In genomic region chr4:106473515-106473914, GRCh38 we compare ENCODE assay signal across 24 cellular contexts.
"Had no signal": no experiment of that assay in that cellular context is flagged by ENCODE, and none has a peak within 500 bp of the region (broad histone marks: within the 10 kb centered on the region; RNA-seq: fewer than 3 reads in every experiment).

No MANE protein-coding gene starts in this region.

- H3K4me1 Mint-ChIP-seq: activated CD4-positive, alpha-beta T cell treated with anti-CD3 and anti-CD28 coated beads, Interleukin-2, amount 10 ng/mL, durations not matched to agents 7 days and 5 days; brain; T-helper 17 cell; WTC11 had no signal

- H3K27me3 ChIP-seq: cardiac muscle cell had no signal

- FAIRE-seq: astrocyte had no signal

- DNase-seq: activated CD4-positive, alpha-beta memory T cell treated with anti-CD3 and anti-CD28 coated beads for 36 hours; activated CD4-positive, alpha-beta T cell treated with anti-CD3 and anti-CD28 coated beads, Interleukin-2, amount 10 ng/mL, durations not matched to agents 7 days and 5 days; activated CD4-positive, CD25-positive, alpha-beta regulatory T cell treated with anti-CD3 and anti-CD28 coated beads, Interleukin-2, amount 50 U/mL, for 72 hours; activated CD8-positive, alpha-beta memory T cell treated with anti-CD3 and anti-CD28 coated beads, Interleukin-2, amount 50 U/mL, for 4 hours; activated effector memory CD4-positive, alpha-beta T cell treated with anti-CD3 and anti-CD28 coated beads, Interleukin-2, amount 50 U/mL, for 16 hours; activated naive CD4-positive, alpha-beta T cell treated with Interleukin-2 at 50 U/mL for 16 hours; amygdala; Karpas-422; MM.1S; NCI-H1105; NCI-H1436; NCI-H1694 treated with DMSO at 0.1 percent for 48 hours; NCI-H2081; NCI-H510A treated with DMSO at 0.1 percent for 48 hours; NCI-H69; SIG-M5; T-helper 17 cell; T-helper 9 cell had no signal

- H3K27me3 Mint-ChIP-seq: activated CD4-positive, alpha-beta T cell treated with anti-CD3 and anti-CD28 coated beads, Interleukin-2, amount 10 ng/mL, durations not matched to agents 7 days and 5 days; T-helper 17 cell had no signal

- H3K27ac Mint-ChIP-seq: activated CD4-positive, alpha-beta memory T cell treated with anti-CD3 and anti-CD28 coated beads for 36 hours; activated CD4-positive, alpha-beta T cell treated with anti-CD3 and anti-CD28 coated beads, Interleukin-2, amount 10 ng/mL, durations not matched to agents 7 days and 5 days; activated T-helper 1 cell treated with anti-CD3 and anti-CD28 coated beads, Interleukin-12 subunit alpha, Interleukin-12 subunit beta, Interleukin-2, Interleukin-4 antibody, amounts not matched to agents 30 ng/mL and 10 ng/mL and 1 ng/mL, durations not matched to agents 14 hours and 24 hours and 36 hours; brain; T-helper 17 cell; WTC11 had no signal

- H3K4me3 Mint-ChIP-seq: activated CD4-positive, alpha-beta memory T cell treated with anti-CD3 and anti-CD28 coated beads for 36 hours; activated CD4-positive, alpha-beta T cell treated with anti-CD3 and anti-CD28 coated beads, Interleukin-2, amount 10 ng/mL, durations not matched to agents 7 days and 5 days; activated naive CD8-positive, alpha-beta T cell; activated T-helper 1 cell treated with anti-CD3 and anti-CD28 coated beads, Interleukin-12 subunit alpha, Interleukin-12 subunit beta, Interleukin-2, Interleukin-4 antibody, amounts not matched to agents 30 ng/mL and 10 ng/mL and 1 ng/mL, durations not matched to agents 14 hours and 24 hours and 36 hours; brain; T-helper 17 cell; WTC11 had no signal

- H3K36me3 ChIP-seq: cardiac muscle cell had no signal

- H3K36me3 Mint-ChIP-seq: activated CD4-positive, alpha-beta memory T cell treated with anti-CD3 and anti-CD28 coated beads for 36 hours; activated naive CD8-positive, alpha-beta T cell; brain; WTC11 had no signal

- ATAC-seq: T-helper 17 cell, WTC11 had no signal

- H3K4me3 ChIP-seq: cardiac muscle cell had no signal

- H3K9me3 Mint-ChIP-seq: activated CD4-positive, alpha-beta memory T cell treated with anti-CD3 and anti-CD28 coated beads for 36 hours; activated CD4-positive, alpha-beta T cell treated with anti-CD3 and anti-CD28 coated beads, Interleukin-2, amount 10 ng/mL, durations not matched to agents 7 days and 5 days; activated T-helper 1 cell treated with anti-CD3 and anti-CD28 coated beads, Interleukin-12 subunit alpha, Interleukin-12 subunit beta, Interleukin-2, Interleukin-4 antibody, amounts not matched to agents 30 ng/mL and 10 ng/mL and 1 ng/mL, durations not matched to agents 14 hours and 24 hours and 36 hours had no signal

- H3K27ac ChIP-seq: cardiac muscle cell had no signal
